In genomic region chr2:46893231-46893943, GRCh38 we compare ENCODE assay signal across 1 cellular context.
TF ChIP-seq lines count a peak whose summit lies in the region.

No MANE protein-coding gene starts in this region.

TF ChIP-seq in IMR-90, 13 proteins besides CTCF, POLR2A, EP300 and RAD21:
- TF ChIP-seq MAFK (IDR thresholded peaks at IDR 0.05; ENCODE audit: low read depth, low read length) = peak; percentile 90
- TF ChIP-seq MXI1 (IDR thresholded peaks at IDR 0.05; ENCODE audit: borderline replicate concordance, low read depth, low read length) = no peak
- no peak for TF ChIP-seq SMC3 (IDR thresholded peaks at IDR 0.05; ENCODE audit: low read depth, low read length)
- 0 out of 2 replicates have a peak, but pooled peaks have one; percentile 67 for TF ChIP-seq NFE2L2 (IDR thresholded peaks at IDR 0.05; ENCODE audit: low read depth, low read length)
- no peak for TF ChIP-seq RCOR1 (IDR thresholded peaks at IDR 0.05; ENCODE audit: insufficient replicate concordance, low read length)
- TF ChIP-seq ELK1 (IDR thresholded peaks at IDR 0.05; ENCODE audit: borderline replicate concordance, low read depth, low read length) = no peak
- TF ChIP-seq CHD1 (IDR thresholded peaks at IDR 0.05; ENCODE audit: low read depth, low read length) = no peak
- TF ChIP-seq USF2 (IDR thresholded peaks at IDR 0.05; ENCODE audit: low read depth, low read length) = no peak
- TF ChIP-seq MAZ (IDR thresholded peaks at IDR 0.05; ENCODE audit: borderline replicate concordance, low read depth, low read length) = no peak
- no peak for TF ChIP-seq CEBPB (IDR thresholded peaks at IDR 0.05; ENCODE audit: low read depth, low read length)
- TF ChIP-seq FOS (IDR thresholded peaks at IDR 0.05; ENCODE audit: low read depth, low read length) = no peak
- no peak for TF ChIP-seq RFX5 (IDR thresholded peaks at IDR 0.05; ENCODE audit: low read depth, low read length)
- TF ChIP-seq BHLHE40 (IDR thresholded peaks at IDR 0.05; ENCODE audit: low read depth, low read length) = peak; percentile 49; the same call in 1 of the 2 replicates
